Comparison of ENCODE assay signal across 21 cellular contexts in genomic region chr2:203867561-203868200, GRCh38. TPM values are rescaled to one million over a fixed set of nuclear protein-coding genes. Genes with fewer than 3 reads are reported as not detected.
DNase-seq lines count a peak whose midpoint lies in the region; ATAC-seq and TF ChIP-seq lines count a peak whose summit lies in the region.
"Had no signal": no experiment of that assay in that cellular context is flagged by ENCODE, and none has a peak within 500 bp of the region (broad histone marks: within the 10 kb centered on the region; RNA-seq: fewer than 3 reads in every experiment).

CTLA4 (plus strand) TSS chr2:203867771; CDS start chr2:203867943, 172 bp downstream.

- peak within 1 kb of the TSS; percentile 93 for H3K4me3 Mint-ChIP-seq in activated naive CD8-positive, alpha-beta T cell treated with anti-CD3 and anti-CD28 coated beads, Interleukin-2, amount 50 U/mL, for 24 hours

- H3K36me3 ChIP-seq in tibial artery = no peaks in the 10 kb centered on the region
- H3K36me3 ChIP-seq: esophagus squamous epithelium, upper lobe of left lung had no signal

- TF ChIP-seq CTCF in tibial artery (IDR thresholded peaks at IDR 0.05) = no peak

- no peaks in the 10 kb centered on the region for H3K27me3 Mint-ChIP-seq in activated naive CD8-positive, alpha-beta T cell treated with anti-CD3 and anti-CD28 coated beads, Interleukin-2, amount 50 U/mL, for 24 hours

- DNase-seq in activated CD4-positive, alpha-beta T cell treated with anti-CD3 and anti-CD28 coated beads for 48 hours = peak; percentile 29
- DNase-seq in activated CD4-positive, alpha-beta T cell treated with anti-CD3 and anti-CD28 coated beads, Interleukin-2, amount 50 U/mL, for 48 hours = no peak
- DNase-seq in activated naive CD8-positive, alpha-beta T cell treated with anti-CD3 and anti-CD28 coated beads, Interleukin-2, amount 50 U/mL, for 24 hours = no peak
- peak; percentile 13 for DNase-seq in stimulated activated naive CD4-positive, alpha-beta T cell treated with Interleukin-2 at 50 U/mL for 16 hours (lab: John Stamatoyannopoulos, UW)
- DNase-seq in HUDEP-2 (lab: John Stamatoyannopoulos, UW; ENCODE audit: unreplicated experiment in 76 of 76) (no peak), tibial artery (no peak)
- DNase-seq: aorta, COR-L47, cortex of kidney, esophagus squamous epithelium, GF-D8, left colon, NCI-H2081, T1000, upper lobe of left lung had no signal

- H3K4me1 Mint-ChIP-seq in activated naive CD8-positive, alpha-beta T cell treated with anti-CD3 and anti-CD28 coated beads, Interleukin-2, amount 50 U/mL, for 24 hours = peaks cover 72% of the 10 kb centered on the region

- H3K9me3 ChIP-seq in tibial artery = no peaks in the 10 kb centered on the region
- H3K9me3 ChIP-seq: A549, esophagus squamous epithelium, upper lobe of left lung had no signal

- ATAC-seq in activated naive CD8-positive, alpha-beta T cell treated with anti-CD3 and anti-CD28 coated beads, Interleukin-2, amount 50 U/mL, for 24 hours = peak; percentile 45
- ATAC-seq in GM21529 (IDR thresholded peaks at IDR 0.05; ENCODE audit: unreplicated experiment) = no peak
- ATAC-seq: A549, left colon had no signal

- H3K27ac Mint-ChIP-seq in activated naive CD8-positive, alpha-beta T cell treated with anti-CD3 and anti-CD28 coated beads, Interleukin-2, amount 50 U/mL, for 24 hours = peak within 1 kb of the TSS; percentile 96

- no peaks in the 10 kb centered on the region for H3K27me3 ChIP-seq in tibial artery
- H3K27me3 ChIP-seq: esophagus squamous epithelium, upper lobe of left lung had no signal

- intact Hi-C loops in T-helper 1 cell treated with Interleukin-12 subunit alpha and Interleukin-12 subunit beta and Interleukin-4 antibody, amounts not matched to agents 30 ng/mL and 1 ng/mL, for 36 hours (cut with micrococcal nuclease) = loop anchor here (1.0 kb wide), 5 partner anchors 8 to 162 kb away; no protein-coding TSS in a partner anchor
- intact Hi-C loops in tibial artery (cut with DNase I; ENCODE audit: low total_unique reads) = no loop called here

- H3K9me3 Mint-ChIP-seq in activated naive CD8-positive, alpha-beta T cell treated with anti-CD3 and anti-CD28 coated beads, Interleukin-2, amount 50 U/mL, for 24 hours = peaks cover 15% of the 10 kb centered on the region

- H3K36me3 Mint-ChIP-seq in activated naive CD8-positive, alpha-beta T cell treated with anti-CD3 and anti-CD28 coated beads, Interleukin-2, amount 50 U/mL, for 24 hours (ENCODE audit: low read depth) = peaks cover 47% of the 10 kb centered on the region

- no peak within 1 kb of the TSS for H3K4me3 ChIP-seq in tibial artery
- H3K4me3 ChIP-seq: A549, hepatocyte, upper lobe of left lung had no signal

- no peak within 1 kb of the TSS for H3K27ac ChIP-seq in tibial artery
- H3K27ac ChIP-seq: A549, hepatocyte had no signal

- H3K4me1 ChIP-seq in tibial artery = no peaks in the 10 kb centered on the region
- H3K4me1 ChIP-seq: A549, esophagus squamous epithelium, upper lobe of left lung had no signal

RNA-seq across cellular contexts. Expression of gene CTLA4, which starts in this region (rescaled TPM):
- 49.2 and 51.3 TPM in 2 replicates for total RNA-seq in T-helper 1 cell treated with Interleukin-12 subunit alpha and Interleukin-12 subunit beta and Interleukin-4 antibody, amounts not matched to agents 30 ng/mL and 1 ng/mL, for 36 hours
- total RNA-seq: hepatocyte, M059J, pulmonary artery endothelial cell had no signal

Comparison
In these comparisons a context has a peak if more than half of its experiments do, and no peak if none do; other contexts are left out.
1. DNase-seq: peak in activated CD4-positive, alpha-beta T cell treated with anti-CD3 and anti-CD28 coated beads for 48 hours (single experiment) and stimulated activated naive CD4-positive, alpha-beta T cell treated with Interleukin-2 at 50 U/mL for 16 hours (single experiment); none in activated CD4-positive, alpha-beta T cell treated with anti-CD3 and anti-CD28 coated beads, Interleukin-2, amount 50 U/mL, for 48 hours (0 of 2), activated naive CD8-positive, alpha-beta T cell treated with anti-CD3 and anti-CD28 coated beads, Interleukin-2, amount 50 U/mL, for 24 hours (single experiment), HUDEP-2 (0 of 76) and tibial artery (0 of 2).